Comparison of ENCODE assay signal across 1 cellular context in genomic region chr3:151227438-151228290, GRCh38.
TF ChIP-seq lines count a peak whose summit lies in the region.

No MANE protein-coding gene starts in this region.

TF ChIP-seq in HepG2, 621 proteins besides CTCF, POLR2A, EP300 and RAD21 (continued from another document and continues in another):
- TF ChIP-seq PLSCR1 (CRISPR knock-in tag; IDR thresholded peaks at IDR 0.05; ENCODE audit: borderline replicate concordance) (no peak), HNF4A (CRISPR knock-in tag; IDR thresholded peaks at IDR 0.05) (no peak), ZSCAN30 (CRISPR knock-in tag; IDR thresholded peaks at IDR 0.05) (no peak), ARNT (IDR thresholded peaks at IDR 0.05) (no peak), PREB (CRISPR knock-in tag; IDR thresholded peaks at IDR 0.05) (no peak), ZBTB7B (CRISPR knock-in tag; IDR thresholded peaks at IDR 0.05) (no peak), AGO2 (optimal IDR thresholded peaks at IDR 0.05; ENCODE audit: low read depth, low read length) (no peak), SALL1 (CRISPR knock-in tag; IDR thresholded peaks at IDR 0.05) (0 out of 2 replicates have a peak, but pooled peaks have one; percentile 13), SP2 (CRISPR knock-in tag; IDR thresholded peaks at IDR 0.05) (no peak), ZNF17 (CRISPR knock-in tag; IDR thresholded peaks at IDR 0.05) (no peak), ZNF234 (CRISPR knock-in tag; conservative IDR thresholded peaks at IDR 0.05) (no peak), NR2C2 (CRISPR knock-in tag; IDR thresholded peaks at IDR 0.05; ENCODE audit: borderline replicate concordance) (no peak), ELF4 (CRISPR knock-in tag; IDR thresholded peaks at IDR 0.05; ENCODE audit: borderline replicate concordance) (no peak), ZNF205 (CRISPR knock-in tag; IDR thresholded peaks at IDR 0.05) (no peak), NFE2 (CRISPR knock-in tag; IDR thresholded peaks at IDR 0.05) (no peak), SP1 (IDR thresholded peaks at IDR 0.05) (no peak), SP1 (CRISPR knock-in tag; IDR thresholded peaks at IDR 0.05) (no peak), ZNF607 (CRISPR knock-in tag; IDR thresholded peaks at IDR 0.05; ENCODE audit: borderline replicate concordance) (no peak), STAG1 (CRISPR knock-in tag; IDR thresholded peaks at IDR 0.05) (peak; percentile 92), ZNF629 (CRISPR knock-in tag; conservative IDR thresholded peaks at IDR 0.05) (no peak), RXRB (CRISPR knock-in tag; IDR thresholded peaks at IDR 0.05; ENCODE audit: borderline replicate concordance) (peak; percentile 16; the same call in 1 of the 2 replicates), ZNF121 (CRISPR knock-in tag; IDR thresholded peaks at IDR 0.05) (no peak), FOXK1 (CRISPR knock-in tag; IDR thresholded peaks at IDR 0.05; ENCODE audit: borderline replicate concordance, low read depth) (peak; percentile 39; the same call in 1 of the 2 replicates), TBP (CRISPR knock-in tag; IDR thresholded peaks at IDR 0.05) (no peak), ZBTB25 (CRISPR knock-in tag; IDR thresholded peaks at IDR 0.05) (no peak), NFIB (CRISPR knock-in tag; IDR thresholded peaks at IDR 0.05; ENCODE audit: borderline replicate concordance) (no peak), ZFAT (CRISPR knock-in tag; conservative IDR thresholded peaks at IDR 0.05) (no peak), KLF6 (CRISPR knock-in tag; IDR thresholded peaks at IDR 0.05) (no peak), ZNF225 (CRISPR knock-in tag; IDR thresholded peaks at IDR 0.05) (no peak), NFATC3 (CRISPR knock-in tag; IDR thresholded peaks at IDR 0.05) (no peak), MAFK (conservative IDR thresholded peaks at IDR 0.05 in 1 of 2, IDR thresholded peaks at IDR 0.05 in 1 of 2; ENCODE audit: low read length in 2 of 2) (no peak), ZNF615 (CRISPR knock-in tag; IDR thresholded peaks at IDR 0.05; ENCODE audit: borderline replicate concordance) (no peak), ZFP36L2 (CRISPR knock-in tag; IDR thresholded peaks at IDR 0.05) (no peak), DMAP1 (CRISPR knock-in tag; IDR thresholded peaks at IDR 0.05) (no peak), ZSCAN29 (CRISPR knock-in tag; conservative IDR thresholded peaks at IDR 0.05) (no peak), DDIT3 (CRISPR knock-in tag; IDR thresholded peaks at IDR 0.05) (no peak), NR2F1 (CRISPR knock-in tag; IDR thresholded peaks at IDR 0.05) (no peak), ZNF484 (CRISPR knock-in tag; IDR thresholded peaks at IDR 0.05; ENCODE audit: borderline replicate concordance, low read depth) (no peak), AKAP8 (CRISPR knock-in tag; IDR thresholded peaks at IDR 0.05) (no peak), ZBTB7A (CRISPR knock-in tag; IDR thresholded peaks at IDR 0.05) (no peak), ZNF841 (CRISPR knock-in tag; IDR thresholded peaks at IDR 0.05; ENCODE audit: borderline replicate concordance) (no peak), ZNF850 (CRISPR knock-in tag; conservative IDR thresholded peaks at IDR 0.05) (no peak), TIGD3 (CRISPR knock-in tag; IDR thresholded peaks at IDR 0.05; ENCODE audit: borderline replicate concordance) (no peak), GPN1 (CRISPR knock-in tag; IDR thresholded peaks at IDR 0.05; ENCODE audit: borderline replicate concordance) (no peak), SNRNP70 (IDR thresholded peaks at IDR 0.05; ENCODE audit: low read depth, low read length) (no peak), ADNP (CRISPR knock-in tag; IDR thresholded peaks at IDR 0.05) (no peak), SNAPC2 (CRISPR knock-in tag; IDR thresholded peaks at IDR 0.05) (no peak), NFKB2 (CRISPR knock-in tag; IDR thresholded peaks at IDR 0.05; ENCODE audit: borderline replicate concordance) (no peak), ZFP41 (CRISPR knock-in tag; IDR thresholded peaks at IDR 0.05; ENCODE audit: borderline replicate concordance) (no peak), BCL6 (CRISPR knock-in tag; IDR thresholded peaks at IDR 0.05) (peak; percentile 8; the same call in 1 of the 2 replicates), NCOA2 (CRISPR knock-in tag; IDR thresholded peaks at IDR 0.05) (no peak), NFE2L1 (CRISPR knock-in tag; IDR thresholded peaks at IDR 0.05; ENCODE audit: borderline replicate concordance) (no peak), HDAC2 (CRISPR knock-in tag; IDR thresholded peaks at IDR 0.05) (0 out of 2 replicates have a peak, but pooled peaks have one; percentile 21), DNMT1 (CRISPR knock-in tag; IDR thresholded peaks at IDR 0.05) (no peak)
- TF ChIP-seq, protein P1, sequence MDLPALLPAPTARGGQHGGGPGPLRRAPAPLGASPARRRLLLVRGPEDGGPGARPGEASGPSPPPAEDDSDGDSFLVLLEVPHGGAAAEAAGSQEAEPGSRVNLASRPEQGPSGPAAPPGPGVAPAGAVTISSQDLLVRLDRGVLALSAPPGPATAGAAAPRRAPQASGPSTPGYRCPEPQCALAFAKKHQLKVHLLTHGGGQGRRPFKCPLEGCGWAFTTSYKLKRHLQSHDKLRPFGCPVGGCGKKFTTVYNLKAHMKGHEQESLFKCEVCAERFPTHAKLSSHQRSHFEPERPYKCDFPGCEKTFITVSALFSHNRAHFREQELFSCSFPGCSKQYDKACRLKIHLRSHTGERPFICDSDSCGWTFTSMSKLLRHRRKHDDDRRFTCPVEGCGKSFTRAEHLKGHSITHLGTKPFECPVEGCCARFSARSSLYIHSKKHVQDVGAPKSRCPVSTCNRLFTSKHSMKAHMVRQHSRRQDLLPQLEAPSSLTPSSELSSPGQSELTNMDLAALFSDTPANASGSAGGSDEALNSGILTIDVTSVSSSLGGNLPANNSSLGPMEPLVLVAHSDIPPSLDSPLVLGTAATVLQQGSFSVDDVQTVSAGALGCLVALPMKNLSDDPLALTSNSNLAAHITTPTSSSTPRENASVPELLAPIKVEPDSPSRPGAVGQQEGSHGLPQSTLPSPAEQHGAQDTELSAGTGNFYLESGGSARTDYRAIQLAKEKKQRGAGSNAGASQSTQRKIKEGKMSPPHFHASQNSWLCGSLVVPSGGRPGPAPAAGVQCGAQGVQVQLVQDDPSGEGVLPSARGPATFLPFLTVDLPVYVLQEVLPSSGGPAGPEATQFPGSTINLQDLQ (CRISPR knock-in tag; IDR thresholded peaks at IDR 0.05), result no peak
- TF ChIP-seq, protein P2, sequence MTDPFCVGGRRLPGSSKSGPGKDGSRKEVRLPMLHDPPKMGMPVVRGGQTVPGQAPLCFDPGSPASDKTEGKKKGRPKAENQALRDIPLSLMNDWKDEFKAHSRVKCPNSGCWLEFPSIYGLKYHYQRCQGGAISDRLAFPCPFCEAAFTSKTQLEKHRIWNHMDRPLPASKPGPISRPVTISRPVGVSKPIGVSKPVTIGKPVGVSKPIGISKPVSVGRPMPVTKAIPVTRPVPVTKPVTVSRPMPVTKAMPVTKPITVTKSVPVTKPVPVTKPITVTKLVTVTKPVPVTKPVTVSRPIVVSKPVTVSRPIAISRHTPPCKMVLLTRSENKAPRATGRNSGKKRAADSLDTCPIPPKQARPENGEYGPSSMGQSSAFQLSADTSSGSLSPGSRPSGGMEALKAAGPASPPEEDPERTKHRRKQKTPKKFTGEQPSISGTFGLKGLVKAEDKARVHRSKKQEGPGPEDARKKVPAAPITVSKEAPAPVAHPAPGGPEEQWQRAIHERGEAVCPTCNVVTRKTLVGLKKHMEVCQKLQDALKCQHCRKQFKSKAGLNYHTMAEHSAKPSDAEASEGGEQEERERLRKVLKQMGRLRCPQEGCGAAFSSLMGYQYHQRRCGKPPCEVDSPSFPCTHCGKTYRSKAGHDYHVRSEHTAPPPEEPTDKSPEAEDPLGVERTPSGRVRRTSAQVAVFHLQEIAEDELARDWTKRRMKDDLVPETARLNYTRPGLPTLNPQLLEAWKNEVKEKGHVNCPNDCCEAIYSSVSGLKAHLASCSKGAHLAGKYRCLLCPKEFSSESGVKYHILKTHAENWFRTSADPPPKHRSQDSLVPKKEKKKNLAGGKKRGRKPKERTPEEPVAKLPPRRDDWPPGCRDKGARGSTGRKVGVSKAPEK (CRISPR knock-in tag; IDR thresholded peaks at IDR 0.05; ENCODE audit: borderline replicate concordance), result no peak
- TF ChIP-seq, protein P3, sequence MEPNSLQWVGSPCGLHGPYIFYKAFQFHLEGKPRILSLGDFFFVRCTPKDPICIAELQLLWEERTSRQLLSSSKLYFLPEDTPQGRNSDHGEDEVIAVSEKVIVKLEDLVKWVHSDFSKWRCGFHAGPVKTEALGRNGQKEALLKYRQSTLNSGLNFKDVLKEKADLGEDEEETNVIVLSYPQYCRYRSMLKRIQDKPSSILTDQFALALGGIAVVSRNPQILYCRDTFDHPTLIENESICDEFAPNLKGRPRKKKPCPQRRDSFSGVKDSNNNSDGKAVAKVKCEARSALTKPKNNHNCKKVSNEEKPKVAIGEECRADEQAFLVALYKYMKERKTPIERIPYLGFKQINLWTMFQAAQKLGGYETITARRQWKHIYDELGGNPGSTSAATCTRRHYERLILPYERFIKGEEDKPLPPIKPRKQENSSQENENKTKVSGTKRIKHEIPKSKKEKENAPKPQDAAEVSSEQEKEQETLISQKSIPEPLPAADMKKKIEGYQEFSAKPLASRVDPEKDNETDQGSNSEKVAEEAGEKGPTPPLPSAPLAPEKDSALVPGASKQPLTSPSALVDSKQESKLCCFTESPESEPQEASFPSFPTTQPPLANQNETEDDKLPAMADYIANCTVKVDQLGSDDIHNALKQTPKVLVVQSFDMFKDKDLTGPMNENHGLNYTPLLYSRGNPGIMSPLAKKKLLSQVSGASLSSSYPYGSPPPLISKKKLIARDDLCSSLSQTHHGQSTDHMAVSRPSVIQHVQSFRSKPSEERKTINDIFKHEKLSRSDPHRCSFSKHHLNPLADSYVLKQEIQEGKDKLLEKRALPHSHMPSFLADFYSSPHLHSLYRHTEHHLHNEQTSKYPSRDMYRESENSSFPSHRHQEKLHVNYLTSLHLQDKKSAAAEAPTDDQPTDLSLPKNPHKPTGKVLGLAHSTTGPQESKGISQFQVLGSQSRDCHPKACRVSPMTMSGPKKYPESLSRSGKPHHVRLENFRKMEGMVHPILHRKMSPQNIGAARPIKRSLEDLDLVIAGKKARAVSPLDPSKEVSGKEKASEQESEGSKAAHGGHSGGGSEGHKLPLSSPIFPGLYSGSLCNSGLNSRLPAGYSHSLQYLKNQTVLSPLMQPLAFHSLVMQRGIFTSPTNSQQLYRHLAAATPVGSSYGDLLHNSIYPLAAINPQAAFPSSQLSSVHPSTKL (CRISPR knock-in tag; IDR thresholded peaks at IDR 0.05), result peak; percentile 13; the same call in 1 of the 2 replicates
- TF ChIP-seq, protein P4, sequence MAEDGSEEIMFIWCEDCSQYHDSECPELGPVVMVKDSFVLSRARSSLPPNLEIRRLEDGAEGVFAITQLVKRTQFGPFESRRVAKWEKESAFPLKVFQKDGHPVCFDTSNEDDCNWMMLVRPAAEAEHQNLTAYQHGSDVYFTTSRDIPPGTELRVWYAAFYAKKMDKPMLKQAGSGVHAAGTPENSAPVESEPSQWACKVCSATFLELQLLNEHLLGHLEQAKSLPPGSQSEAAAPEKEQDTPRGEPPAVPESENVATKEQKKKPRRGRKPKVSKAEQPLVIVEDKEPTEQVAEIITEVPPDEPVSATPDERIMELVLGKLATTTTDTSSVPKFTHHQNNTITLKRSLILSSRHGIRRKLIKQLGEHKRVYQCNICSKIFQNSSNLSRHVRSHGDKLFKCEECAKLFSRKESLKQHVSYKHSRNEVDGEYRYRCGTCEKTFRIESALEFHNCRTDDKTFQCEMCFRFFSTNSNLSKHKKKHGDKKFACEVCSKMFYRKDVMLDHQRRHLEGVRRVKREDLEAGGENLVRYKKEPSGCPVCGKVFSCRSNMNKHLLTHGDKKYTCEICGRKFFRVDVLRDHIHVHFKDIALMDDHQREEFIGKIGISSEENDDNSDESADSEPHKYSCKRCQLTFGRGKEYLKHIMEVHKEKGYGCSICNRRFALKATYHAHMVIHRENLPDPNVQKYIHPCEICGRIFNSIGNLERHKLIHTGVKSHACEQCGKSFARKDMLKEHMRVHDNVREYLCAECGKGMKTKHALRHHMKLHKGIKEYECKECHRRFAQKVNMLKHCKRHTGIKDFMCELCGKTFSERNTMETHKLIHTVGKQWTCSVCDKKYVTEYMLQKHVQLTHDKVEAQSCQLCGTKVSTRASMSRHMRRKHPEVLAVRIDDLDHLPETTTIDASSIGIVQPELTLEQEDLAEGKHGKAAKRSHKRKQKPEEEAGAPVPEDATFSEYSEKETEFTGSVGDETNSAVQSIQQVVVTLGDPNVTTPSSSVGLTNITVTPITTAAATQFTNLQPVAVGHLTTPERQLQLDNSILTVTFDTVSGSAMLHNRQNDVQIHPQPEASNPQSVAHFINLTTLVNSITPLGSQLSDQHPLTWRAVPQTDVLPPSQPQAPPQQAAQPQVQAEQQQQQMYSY (CRISPR knock-in tag; IDR thresholded peaks at IDR 0.05), result no peak
